In the genomic region with DNA sequence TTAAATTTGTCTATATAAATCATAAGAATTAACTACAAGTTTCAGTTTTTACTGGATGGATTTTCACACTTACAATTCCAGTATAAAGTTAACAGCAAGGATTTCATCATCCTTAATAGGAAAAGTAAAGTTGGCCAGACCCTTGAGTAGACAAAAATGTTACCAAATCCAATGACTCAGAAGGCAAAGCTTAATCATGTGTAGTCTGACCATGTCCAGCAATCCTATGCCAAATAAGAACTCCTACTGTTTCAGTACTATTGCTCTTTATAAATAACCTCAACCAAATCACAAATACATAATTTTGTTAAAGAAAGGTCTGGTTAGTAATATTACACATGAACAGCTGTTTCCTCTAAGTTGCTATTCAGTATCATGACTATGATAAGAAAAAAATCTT, we compare ENCODE assay signal across 9 cellular contexts. TPM values are rescaled to one million over a fixed set of nuclear protein-coding genes. Genes with fewer than 3 reads are reported as not detected.
A peak's percentile ranks its signal among the peaks of the same experiment; 100 is the strongest.
DNase-seq lines count a peak whose midpoint lies in the region; TF ChIP-seq lines count a peak whose summit lies in the region.
"Had no signal": no experiment of that assay in that cellular context is flagged by ENCODE, and none has a peak within 500 bp of the region (broad histone marks: within the 10 kb centered on the region; RNA-seq: fewer than 3 reads in every experiment).

No MANE protein-coding gene starts in this region.

- H3K27ac ChIP-seq in A673 (ENCODE audit: low read depth, low read length, poor library complexity, severe bottlenecking) (no peak overlapping the region), liver (ENCODE audit: low read depth in 1 of 2, low read length in 2 of 2) (peak overlapping the region in 1 of 2 donors; percentile 19)

- intact Hi-C loops in A673 (cut with micrococcal nuclease; ENCODE audit: unreplicated experiment) = no loop called here

- no TSS peak for BruUV-seq in A673 (replicated peaks; lab: Mats Ljungman, UMichigan)

- CTCF ChIA-PET in A673 (lab: Charles Lee) = no interaction called here

- no peak overlapping the region for H3K4me3 ChIP-seq in A673 (ENCODE audit: low read depth, low read length, poor library complexity, severe bottlenecking)
- H3K4me3 ChIP-seq in epithelial cell of esophagus (ENCODE audit: low read length) = no peak overlapping the region
- H3K4me3 ChIP-seq in liver (ENCODE audit: low read depth in 1 of 3, low read length in 3 of 3) = no peak overlapping the region

- H3K9me3 ChIP-seq in A673 (ENCODE audit: low read depth, low read length, poor library complexity, severe bottlenecking) (no peaks in the 10 kb centered on the region), liver (ENCODE audit: control insufficient read depth in 4 of 4, low read length in 3 of 4) (no peaks in the 10 kb centered on the region)

- H3K36me3 ChIP-seq in A673 (ENCODE audit: insufficient read depth, low read length, poor library complexity, severe bottlenecking) (no peaks in the 10 kb centered on the region), liver (ENCODE audit: control insufficient read depth in 4 of 4, insufficient read depth in 3 of 4, low read depth in 1 of 4, low read length in 3 of 4) (peaks cover 0 to 15% (median 1%) of the 10 kb centered on the region in 4 donors)

- H3K27me3 ChIP-seq in A673 (replicated peaks; ENCODE audit: insufficient read depth, low read depth, low read length, poor library complexity) (no peaks in the 10 kb centered on the region), liver (ENCODE audit: control insufficient read depth in 4 of 4, insufficient read depth in 4 of 4, low read length in 3 of 4) (no peaks in the 10 kb centered on the region)

- POLR2A ChIA-PET in A673 (lab: Charles Lee; ENCODE audit: low non-redundant PET) = no interaction called here

- no peaks in the 10 kb centered on the region for H3K4me1 ChIP-seq in A673 (ENCODE audit: insufficient read depth, low read length, poor library complexity, severe bottlenecking)
- H3K4me1 ChIP-seq in liver (ENCODE audit: control insufficient read depth in 4 of 4, insufficient read depth in 4 of 4, low read length in 3 of 4) = peaks cover 2 to 27% (median 19%) of the 10 kb centered on the region in 4 donors

- no peak for TF ChIP-seq RAD21 in liver (IDR thresholded peaks at IDR 0.05)

- no peak overlapping the region for H3K9ac ChIP-seq in liver (ENCODE audit: low read depth in 1 of 2, low read length in 2 of 2)

- DNase-seq in A673 (ENCODE audit: low spot score) (peak; percentile 42), M059J (ENCODE audit: low read depth) (peak; percentile 91), epithelial cell of esophagus (ENCODE audit: low read depth) (peak; percentile 87), SKM-1 treated with dmso at 0.1 percent for 144 hours (lab: John Stamatoyannopoulos, UW; ENCODE audit: unreplicated experiment) (no peak), CD1c-positive myeloid dendritic cell (ENCODE audit: extremely low spot score) (no peak)
- DNase-seq in activated CD8-positive, alpha-beta memory T cell treated with anti-CD3 and anti-CD28 coated beads, Interleukin-2, amount 50 U/mL, for 4 hours = no peak
- no peak for DNase-seq in central memory CD4-positive, alpha-beta T cell
- DNase-seq: NCI-H2081 had no signal

- TF ChIP-seq CTCF in A673 (conservative IDR thresholded peaks at IDR 0.05; ENCODE audit: low read depth, low read length) = no peak
- TF ChIP-seq CTCF in epithelial cell of esophagus (IDR thresholded peaks at IDR 0.05; ENCODE audit: insufficient read depth, low read depth, low read length, missing control alignments) = no peak
- TF ChIP-seq CTCF in liver (IDR thresholded peaks at IDR 0.05; ENCODE audit: low read depth, low read length, missing input control) = no peak

TF ChIP-seq in liver, 16 proteins besides CTCF, POLR2A, EP300 and RAD21:
- TF ChIP-seq HNF4A (conservative IDR thresholded peaks at IDR 0.05) = peak; percentile 62 to 65
- no peak for TF ChIP-seq ZBTB33 (IDR thresholded peaks at IDR 0.05)
- no peak for TF ChIP-seq YY1 (IDR thresholded peaks at IDR 0.05)
- TF ChIP-seq FOXA2 (IDR thresholded peaks at IDR 0.05) = no peak
- TF ChIP-seq HNF4G (IDR thresholded peaks at IDR 0.05) = peak; percentile 16
- TF ChIP-seq NR2F2 (IDR thresholded peaks at IDR 0.05) = no peak
- TF ChIP-seq MAX (IDR thresholded peaks at IDR 0.05) = peak; percentile 10
- no peak for TF ChIP-seq EGR1 (IDR thresholded peaks at IDR 0.05; ENCODE audit: low read depth in 2 of 2)
- TF ChIP-seq RXRA (IDR thresholded peaks at IDR 0.05) = peak; percentile 16 to 50
- TF ChIP-seq, protein P1, sequence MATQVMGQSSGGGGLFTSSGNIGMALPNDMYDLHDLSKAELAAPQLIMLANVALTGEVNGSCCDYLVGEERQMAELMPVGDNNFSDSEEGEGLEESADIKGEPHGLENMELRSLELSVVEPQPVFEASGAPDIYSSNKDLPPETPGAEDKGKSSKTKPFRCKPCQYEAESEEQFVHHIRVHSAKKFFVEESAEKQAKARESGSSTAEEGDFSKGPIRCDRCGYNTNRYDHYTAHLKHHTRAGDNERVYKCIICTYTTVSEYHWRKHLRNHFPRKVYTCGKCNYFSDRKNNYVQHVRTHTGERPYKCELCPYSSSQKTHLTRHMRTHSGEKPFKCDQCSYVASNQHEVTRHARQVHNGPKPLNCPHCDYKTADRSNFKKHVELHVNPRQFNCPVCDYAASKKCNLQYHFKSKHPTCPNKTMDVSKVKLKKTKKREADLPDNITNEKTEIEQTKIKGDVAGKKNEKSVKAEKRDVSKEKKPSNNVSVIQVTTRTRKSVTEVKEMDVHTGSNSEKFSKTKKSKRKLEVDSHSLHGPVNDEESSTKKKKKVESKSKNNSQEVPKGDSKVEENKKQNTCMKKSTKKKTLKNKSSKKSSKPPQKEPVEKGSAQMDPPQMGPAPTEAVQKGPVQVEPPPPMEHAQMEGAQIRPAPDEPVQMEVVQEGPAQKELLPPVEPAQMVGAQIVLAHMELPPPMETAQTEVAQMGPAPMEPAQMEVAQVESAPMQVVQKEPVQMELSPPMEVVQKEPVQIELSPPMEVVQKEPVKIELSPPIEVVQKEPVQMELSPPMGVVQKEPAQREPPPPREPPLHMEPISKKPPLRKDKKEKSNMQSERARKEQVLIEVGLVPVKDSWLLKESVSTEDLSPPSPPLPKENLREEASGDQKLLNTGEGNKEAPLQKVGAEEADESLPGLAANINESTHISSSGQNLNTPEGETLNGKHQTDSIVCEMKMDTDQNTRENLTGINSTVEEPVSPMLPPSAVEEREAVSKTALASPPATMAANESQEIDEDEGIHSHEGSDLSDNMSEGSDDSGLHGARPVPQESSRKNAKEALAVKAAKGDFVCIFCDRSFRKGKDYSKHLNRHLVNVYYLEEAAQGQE (IDR thresholded peaks at IDR 0.05) = no peak
- no peak for TF ChIP-seq TAF1 (conservative IDR thresholded peaks at IDR 0.05)
- TF ChIP-seq FOXA1 (IDR thresholded peaks at IDR 0.05) = no peak
- TF ChIP-seq GABPA (IDR thresholded peaks at IDR 0.05 in 1 of 2, conservative IDR thresholded peaks at IDR 0.05 in 1 of 2) = no peak
- TF ChIP-seq SP1 (IDR thresholded peaks at IDR 0.05) = peak; percentile 43
- TF ChIP-seq ATF3 (IDR thresholded peaks at IDR 0.05) = peak; percentile 93
- peak; percentile 91 to 94 for TF ChIP-seq JUND (IDR thresholded peaks at IDR 0.05)

RNA-seq across cellular contexts. Expression of gene PLOD2, which starts 35.0 kb away (rescaled TPM):
- total RNA-seq in A673 (2021) = 34.6 and 35.2 TPM in 2 replicates
- 240 and 344 TPM in 2 replicates for total RNA-seq in M059J (2014; rRNA removed; shearing (Covaris generic))
- total RNA-seq in liver = 10 to 100 TPM; 27.2 to 57.0 TPM
- 10 to 100 TPM; 18.6 to 21.4 TPM for polyA plus RNA-seq in liver

Comparison
In these comparisons a context has a peak if more than half of its experiments do, and no peak if none do; other contexts are left out.
1. DNase-seq: peak in A673 (single experiment), M059J (single experiment) and epithelial cell of esophagus (single experiment); none in SKM-1 treated with dmso at 0.1 percent for 144 hours (single experiment), activated CD8-positive, alpha-beta memory T cell treated with anti-CD3 and anti-CD28 coated beads, Interleukin-2, amount 50 U/mL, for 4 hours (single experiment), CD1c-positive myeloid dendritic cell (single experiment) and central memory CD4-positive, alpha-beta T cell (single experiment).